In the genomic region with DNA sequence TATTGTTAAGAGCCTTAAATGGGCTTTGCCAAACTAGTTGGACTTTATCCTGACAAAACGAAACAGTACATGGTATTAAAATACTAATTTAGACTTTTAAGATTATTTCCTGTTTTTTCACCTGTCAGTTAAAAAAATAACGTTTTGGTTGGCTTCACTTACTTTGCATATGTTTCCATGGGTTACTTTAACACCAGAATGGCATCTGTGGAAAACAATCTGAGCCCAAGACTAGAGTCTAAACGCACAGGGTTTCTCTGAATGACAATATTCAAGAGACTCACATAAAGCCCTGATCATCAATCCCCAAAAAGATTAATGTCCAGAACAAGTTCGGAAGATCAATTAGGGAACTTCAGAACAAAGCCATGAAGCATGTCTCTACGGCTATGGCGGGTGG, we compare ENCODE assay signal across 9 cellular contexts.
"Had no signal": no experiment of that assay in that cellular context is flagged by ENCODE, and none has a peak within 500 bp of the region (broad histone marks: within the 10 kb centered on the region; RNA-seq: fewer than 3 reads in every experiment).

No MANE protein-coding gene starts in this region.

- ATAC-seq: HCT116 had no signal

- H2AFZ ChIP-seq: GM23248 had no signal

- H3K4me1 ChIP-seq: HAP-1 had no signal

- H3K4me3 ChIP-seq: GM23248, HAP-1 had no signal

- H3K27ac Mint-ChIP-seq: HFFc6 had no signal

- H3K9me3 Mint-ChIP-seq: HFFc6 had no signal

- H3K27ac ChIP-seq: GM23248 had no signal

- FAIRE-seq: H54, HTR-8/SVneo had no signal

- H3K9ac ChIP-seq: GM23248 had no signal

- H3K4me3 Mint-ChIP-seq: HFFc6 had no signal

- H3K9me3 ChIP-seq: HAP-1 had no signal

- DNase-seq: GM23248, GOT3, HFFc6, IMR-90, KBM-7 had no signal

- H3K36me3 ChIP-seq: HAP-1 had no signal
